In genomic region chr3:191473766-191474198, GRCh38 we compare ENCODE assay signal across 1 cellular context.
TF ChIP-seq lines count a peak whose summit lies in the region.

No MANE protein-coding gene starts in this region.

TF ChIP-seq in SK-N-SH, 30 proteins besides CTCF, POLR2A, EP300 and RAD21 (continued from another document):
- TF ChIP-seq USF2 (IDR thresholded peaks at IDR 0.05; ENCODE audit: borderline replicate concordance, low read depth, low read length) (no peak), RXRA (IDR thresholded peaks at IDR 0.05; ENCODE audit: borderline replicate concordance, low read depth) (no peak), FOXM1 (IDR thresholded peaks at IDR 0.05; ENCODE audit: low read depth) (no peak)
